ENCODE assay signal across 15 cellular contexts in genomic region chr6:73879466-73879865, GRCh38.
DNase-seq lines count a peak whose midpoint lies in the region; ATAC-seq and TF ChIP-seq lines count a peak whose summit lies in the region.
"Had no signal": no experiment of that assay in that cellular context is flagged by ENCODE, and none has a peak within 500 bp of the region (broad histone marks: within the 10 kb centered on the region; RNA-seq: fewer than 3 reads in every experiment).

No MANE protein-coding gene starts in this region.

- H3K4me3 ChIP-seq in foreskin fibroblast (ENCODE audit: low read depth in 1 of 2, low read length in 2 of 2): no peak overlapping the region

- TF ChIP-seq CTCF in foreskin fibroblast (IDR thresholded peaks at IDR 0.05; ENCODE audit: low read depth, low read length): no peak

- intact Hi-C loops in Right ventricle myocardium superior (cut with DNase I): no loop called here
- intact Hi-C loops in cardiac septum (cut with DNase I): no loop called here

- ATAC-seq in Right ventricle myocardium superior (ENCODE audit: poor library complexity): peak; percentile 15

- DNase-seq in Right ventricle myocardium superior: no peak
- no peak for DNase-seq in cardiac septum (ENCODE audit: low spot score)
- peak; percentile 60 for DNase-seq in LHCN-M2 (ENCODE audit: low read depth)
- peak; percentile 5 to 56 for DNase-seq in foreskin fibroblast
- DNase-seq in NCI-H2029 (lab: John Stamatoyannopoulos, UW): no peak
- DNase-seq in cortex of kidney (lab: John Stamatoyannopoulos, UW): no peak
- DNase-seq in DMS153 (lab: John Stamatoyannopoulos, UW): no peak
- no peak for DNase-seq in NCI-H446 (lab: John Stamatoyannopoulos, UW)
- DNase-seq: DND-41, HFFc6, NCI-H1417, NCI-H187, NCI-H2227 treated with DMSO at 0.1 percent for 48 hours, NCI-H524, SIG-M5 had no signal

Comparison
In these comparisons a context has a peak if more than half of its experiments do, and no peak if none do; other contexts are left out.
1. DNase-seq: peak in LHCN-M2 (single experiment) and foreskin fibroblast (2 of 2); none in Right ventricle myocardium superior (single experiment), cardiac septum (single experiment), NCI-H2029 (single experiment), cortex of kidney (single experiment), DMS153 (single experiment) and NCI-H446 (0 of 2).